Comparison of ENCODE assay signal across 1 cellular context in genomic region chr12:109309441-109310246, GRCh38.
TF ChIP-seq lines count a peak whose summit lies in the region.

No MANE protein-coding gene starts in this region.

TF ChIP-seq in HCT116, 20 proteins besides CTCF, POLR2A, EP300 and RAD21 (continued from another document):
- TF ChIP-seq ZBTB33 (IDR thresholded peaks at IDR 0.05; ENCODE audit: extremely low read depth, insufficient replicate concordance, low read length), result no peak
- TF ChIP-seq ZFX (IDR thresholded peaks at IDR 0.05), result peak; percentile 28; the same call in 1 of the 2 replicates
